ENCODE assay signal across 8 cellular contexts in genomic region chr4:87270144-87270543, GRCh38. TPM values are rescaled to one million over a fixed set of nuclear protein-coding genes. Genes with fewer than 3 reads are reported as not detected.
DNase-seq lines count a peak whose midpoint lies in the region; ATAC-seq, FAIRE-seq and TF ChIP-seq lines count a peak whose summit lies in the region.

No MANE protein-coding gene starts in this region.

- TF ChIP-seq CTCF in AG09319 (IDR thresholded peaks at IDR 0.05; ENCODE audit: low read depth, low read length) (peak; percentile 40), endothelial cell (IDR thresholded peaks at IDR 0.05; ENCODE audit: unreplicated experiment) (no peak)

- no peak for TF ChIP-seq POLR2A in H54 (IDR thresholded peaks at IDR 0.05; ENCODE audit: low read depth, low read length)

- no peak for DNase-seq in AG09319 (ENCODE audit: extremely low read depth, low read depth)
- DNase-seq in H54 (ENCODE audit: insufficient read length, low spot score): peak; percentile 6
- peak; percentile 0 for DNase-seq in NCI-H82 treated with DMSO at 0.1 percent for 48 hours (lab: John Stamatoyannopoulos, UW; ENCODE audit: unreplicated experiment)
- DNase-seq in endothelial cell (ENCODE audit: low spot score): peak; percentile 5
- DNase-seq in nucleus accumbens (lab: John Stamatoyannopoulos, UW): peak in 34 of 56 donors; percentile 1 to 60 (median 12)
- no peak for DNase-seq in activated T-cell treated with anti-CD3 and anti-CD28 coated beads for 4 hours
- DNase-seq in NCI-H1048 (lab: John Stamatoyannopoulos, UW): no peak

- H3K4me1 Mint-ChIP-seq in endothelial cell (ENCODE audit: unreplicated experiment): no peaks in the 10 kb centered on the region

- no peaks in the 10 kb centered on the region for H3K9me3 Mint-ChIP-seq in endothelial cell (ENCODE audit: unreplicated experiment)

- no peaks in the 10 kb centered on the region for H3K36me3 Mint-ChIP-seq in endothelial cell (ENCODE audit: low read depth, unreplicated experiment)

- no peak overlapping the region for H3K27ac Mint-ChIP-seq in endothelial cell (ENCODE audit: unreplicated experiment)

- no peak overlapping the region for H3K4me3 Mint-ChIP-seq in endothelial cell (ENCODE audit: unreplicated experiment)

- no peak for FAIRE-seq in H54 (lab: Jason Lieb, UNC)

- ATAC-seq in HG02759 (IDR thresholded peaks at IDR 0.05; ENCODE audit: unreplicated experiment): no peak

- H3K27me3 Mint-ChIP-seq in endothelial cell (ENCODE audit: unreplicated experiment): peaks cover 8% of the 10 kb centered on the region

RNA-seq across cellular contexts. Expression of gene KLHL8, which starts 49.7 kb away (rescaled TPM):
- 7.2 TPM for total RNA-seq in endothelial cell (ENCODE audit: unreplicated experiment)

RNA-seq across cellular contexts. Expression of gene HSD17B13, which starts 52.5 kb away (rescaled TPM):
- total RNA-seq in endothelial cell (ENCODE audit: unreplicated experiment): not detected

Comparison
In these comparisons a context has a peak if more than half of its experiments do, and no peak if none do; other contexts are left out.
1. DNase-seq: peak in H54 (single experiment), NCI-H82 treated with DMSO at 0.1 percent for 48 hours (single experiment), endothelial cell (single experiment) and nucleus accumbens (34 of 56); none in AG09319 (single experiment), activated T-cell treated with anti-CD3 and anti-CD28 coated beads for 4 hours (single experiment) and NCI-H1048 (single experiment).